1 cellular context compared by ENCODE assay signal in the genomic region with DNA sequence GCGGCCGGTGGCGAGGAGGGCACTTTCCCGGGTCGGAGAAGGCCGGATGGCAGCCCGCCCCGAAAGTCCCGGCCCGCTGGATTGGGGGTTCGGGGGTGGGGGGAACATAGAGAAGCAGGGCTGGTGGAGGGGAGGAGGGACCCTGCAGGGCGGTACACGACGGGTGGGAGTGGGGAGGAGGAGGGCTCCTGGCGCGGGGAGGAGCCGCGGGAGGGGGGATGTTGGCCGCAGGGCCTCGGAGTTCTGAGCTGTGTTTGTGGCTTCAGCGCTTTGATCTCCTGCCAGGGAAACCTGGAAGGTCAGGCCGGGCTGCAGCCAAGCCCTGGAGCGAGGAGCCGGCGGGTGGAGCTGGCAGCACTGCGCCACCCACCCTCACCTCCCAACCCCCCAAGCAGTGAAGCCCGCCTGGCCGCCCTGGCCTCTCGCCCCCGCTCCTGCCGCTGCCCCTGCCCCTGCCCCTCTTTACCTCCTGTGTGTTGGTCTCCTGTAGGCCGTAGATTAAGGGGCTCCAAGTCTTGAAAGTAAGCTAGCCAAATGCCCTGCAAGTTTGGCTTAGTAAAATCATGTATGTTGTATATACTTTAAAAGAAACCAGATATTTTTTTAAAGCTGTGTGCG.
A peak's percentile ranks its signal among the peaks of the same experiment; 100 is the strongest.
TF ChIP-seq lines count a peak whose summit lies in the region.

No MANE protein-coding gene starts in this region.

TF ChIP-seq in SK-N-SH, 30 proteins besides CTCF, POLR2A, EP300 and RAD21 (continued from another document):
- TF ChIP-seq, protein P1, sequence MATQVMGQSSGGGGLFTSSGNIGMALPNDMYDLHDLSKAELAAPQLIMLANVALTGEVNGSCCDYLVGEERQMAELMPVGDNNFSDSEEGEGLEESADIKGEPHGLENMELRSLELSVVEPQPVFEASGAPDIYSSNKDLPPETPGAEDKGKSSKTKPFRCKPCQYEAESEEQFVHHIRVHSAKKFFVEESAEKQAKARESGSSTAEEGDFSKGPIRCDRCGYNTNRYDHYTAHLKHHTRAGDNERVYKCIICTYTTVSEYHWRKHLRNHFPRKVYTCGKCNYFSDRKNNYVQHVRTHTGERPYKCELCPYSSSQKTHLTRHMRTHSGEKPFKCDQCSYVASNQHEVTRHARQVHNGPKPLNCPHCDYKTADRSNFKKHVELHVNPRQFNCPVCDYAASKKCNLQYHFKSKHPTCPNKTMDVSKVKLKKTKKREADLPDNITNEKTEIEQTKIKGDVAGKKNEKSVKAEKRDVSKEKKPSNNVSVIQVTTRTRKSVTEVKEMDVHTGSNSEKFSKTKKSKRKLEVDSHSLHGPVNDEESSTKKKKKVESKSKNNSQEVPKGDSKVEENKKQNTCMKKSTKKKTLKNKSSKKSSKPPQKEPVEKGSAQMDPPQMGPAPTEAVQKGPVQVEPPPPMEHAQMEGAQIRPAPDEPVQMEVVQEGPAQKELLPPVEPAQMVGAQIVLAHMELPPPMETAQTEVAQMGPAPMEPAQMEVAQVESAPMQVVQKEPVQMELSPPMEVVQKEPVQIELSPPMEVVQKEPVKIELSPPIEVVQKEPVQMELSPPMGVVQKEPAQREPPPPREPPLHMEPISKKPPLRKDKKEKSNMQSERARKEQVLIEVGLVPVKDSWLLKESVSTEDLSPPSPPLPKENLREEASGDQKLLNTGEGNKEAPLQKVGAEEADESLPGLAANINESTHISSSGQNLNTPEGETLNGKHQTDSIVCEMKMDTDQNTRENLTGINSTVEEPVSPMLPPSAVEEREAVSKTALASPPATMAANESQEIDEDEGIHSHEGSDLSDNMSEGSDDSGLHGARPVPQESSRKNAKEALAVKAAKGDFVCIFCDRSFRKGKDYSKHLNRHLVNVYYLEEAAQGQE (IDR thresholded peaks at IDR 0.05; ENCODE audit: low read depth, low read length), result no peak
- TF ChIP-seq, protein P2, sequence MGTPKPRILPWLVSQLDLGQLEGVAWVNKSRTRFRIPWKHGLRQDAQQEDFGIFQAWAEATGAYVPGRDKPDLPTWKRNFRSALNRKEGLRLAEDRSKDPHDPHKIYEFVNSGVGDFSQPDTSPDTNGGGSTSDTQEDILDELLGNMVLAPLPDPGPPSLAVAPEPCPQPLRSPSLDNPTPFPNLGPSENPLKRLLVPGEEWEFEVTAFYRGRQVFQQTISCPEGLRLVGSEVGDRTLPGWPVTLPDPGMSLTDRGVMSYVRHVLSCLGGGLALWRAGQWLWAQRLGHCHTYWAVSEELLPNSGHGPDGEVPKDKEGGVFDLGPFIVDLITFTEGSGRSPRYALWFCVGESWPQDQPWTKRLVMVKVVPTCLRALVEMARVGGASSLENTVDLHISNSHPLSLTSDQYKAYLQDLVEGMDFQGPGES (IDR thresholded peaks at IDR 0.05; ENCODE audit: low read depth, low read length), result no peak
- 0 out of 2 replicates have a peak, but pooled peaks have one; percentile 15 for TF ChIP-seq FOXM1 (IDR thresholded peaks at IDR 0.05; ENCODE audit: low read depth)
- TF ChIP-seq YY1 (IDR thresholded peaks at IDR 0.05; ENCODE audit: low read depth), result no peak
- TF ChIP-seq RCOR1 (IDR thresholded peaks at IDR 0.05; ENCODE audit: low read length), result 0 out of 2 replicates have a peak, but pooled peaks have one; percentile 34
- TF ChIP-seq JUND (IDR thresholded peaks at IDR 0.05), result peak; percentile 64; the same call in 1 of the 2 replicates
- peak; percentile 32; the same call in 1 of the 2 replicates for TF ChIP-seq FOSL2 (IDR thresholded peaks at IDR 0.05; ENCODE audit: borderline replicate concordance, low read depth)
- no peak for TF ChIP-seq RFX5 (IDR thresholded peaks at IDR 0.05; ENCODE audit: low read length)
- TF ChIP-seq, protein P3, sequence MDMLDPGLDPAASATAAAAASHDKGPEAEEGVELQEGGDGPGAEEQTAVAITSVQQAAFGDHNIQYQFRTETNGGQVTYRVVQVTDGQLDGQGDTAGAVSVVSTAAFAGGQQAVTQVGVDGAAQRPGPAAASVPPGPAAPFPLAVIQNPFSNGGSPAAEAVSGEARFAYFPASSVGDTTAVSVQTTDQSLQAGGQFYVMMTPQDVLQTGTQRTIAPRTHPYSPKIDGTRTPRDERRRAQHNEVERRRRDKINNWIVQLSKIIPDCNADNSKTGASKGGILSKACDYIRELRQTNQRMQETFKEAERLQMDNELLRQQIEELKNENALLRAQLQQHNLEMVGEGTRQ (IDR thresholded peaks at IDR 0.05; ENCODE audit: borderline replicate concordance, low read depth, low read length), result no peak
- TF ChIP-seq, protein P4, sequence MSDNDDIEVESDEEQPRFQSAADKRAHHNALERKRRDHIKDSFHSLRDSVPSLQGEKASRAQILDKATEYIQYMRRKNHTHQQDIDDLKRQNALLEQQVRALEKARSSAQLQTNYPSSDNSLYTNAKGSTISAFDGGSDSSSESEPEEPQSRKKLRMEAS (IDR thresholded peaks at IDR 0.05; ENCODE audit: low read depth), result no peak
- no peak; the same call in 1 of the 2 replicates for TF ChIP-seq SIN3A (IDR thresholded peaks at IDR 0.05; ENCODE audit: borderline replicate concordance, low read depth, low read length)
- TF ChIP-seq MXI1 (IDR thresholded peaks at IDR 0.05; ENCODE audit: low read depth, low read length), result 0 out of 2 replicates have a peak, but pooled peaks have one; percentile 16
- no peak for TF ChIP-seq SMC3 (IDR thresholded peaks at IDR 0.05; ENCODE audit: low read depth, low read length)
- TF ChIP-seq POLR2AphosphoS5 (IDR thresholded peaks at IDR 0.05; ENCODE audit: low read depth, low read length), result no peak
- TF ChIP-seq, protein P5, sequence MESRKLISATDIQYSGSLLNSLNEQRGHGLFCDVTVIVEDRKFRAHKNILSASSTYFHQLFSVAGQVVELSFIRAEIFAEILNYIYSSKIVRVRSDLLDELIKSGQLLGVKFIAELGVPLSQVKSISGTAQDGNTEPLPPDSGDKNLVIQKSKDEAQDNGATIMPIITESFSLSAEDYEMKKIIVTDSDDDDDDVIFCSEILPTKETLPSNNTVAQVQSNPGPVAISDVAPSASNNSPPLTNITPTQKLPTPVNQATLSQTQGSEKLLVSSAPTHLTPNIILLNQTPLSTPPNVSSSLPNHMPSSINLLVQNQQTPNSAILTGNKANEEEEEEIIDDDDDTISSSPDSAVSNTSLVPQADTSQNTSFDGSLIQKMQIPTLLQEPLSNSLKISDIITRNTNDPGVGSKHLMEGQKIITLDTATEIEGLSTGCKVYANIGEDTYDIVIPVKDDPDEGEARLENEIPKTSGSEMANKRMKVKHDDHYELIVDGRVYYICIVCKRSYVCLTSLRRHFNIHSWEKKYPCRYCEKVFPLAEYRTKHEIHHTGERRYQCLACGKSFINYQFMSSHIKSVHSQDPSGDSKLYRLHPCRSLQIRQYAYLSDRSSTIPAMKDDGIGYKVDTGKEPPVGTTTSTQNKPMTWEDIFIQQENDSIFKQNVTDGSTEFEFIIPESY (IDR thresholded peaks at IDR 0.05; ENCODE audit: borderline replicate concordance, low read depth), result 0 out of 2 replicates have a peak, but pooled peaks have one; percentile 27
- TF ChIP-seq ELF1 (IDR thresholded peaks at IDR 0.05), result 0 out of 2 replicates have a peak, but pooled peaks have one; percentile 17
- TF ChIP-seq FOXJ3 (CRISPR knock-in tag; IDR thresholded peaks at IDR 0.05), result 0 out of 2 replicates have a peak, but pooled peaks have one; percentile 32
- no peak; the same call in 1 of the 2 replicates for TF ChIP-seq GABPA (IDR thresholded peaks at IDR 0.05; ENCODE audit: low read depth)
- TF ChIP-seq TCF12 (IDR thresholded peaks at IDR 0.05), result peak; percentile 66
- TF ChIP-seq EZH2phosphoT487 (IDR thresholded peaks at IDR 0.05; ENCODE audit: borderline replicate concordance, low read depth), result no peak
- TF ChIP-seq TEAD4 (IDR thresholded peaks at IDR 0.05; ENCODE audit: borderline replicate concordance, insufficient read depth), result no peak
- TF ChIP-seq NFIC (IDR thresholded peaks at IDR 0.05; ENCODE audit: borderline replicate concordance), result peak; percentile 98
- TF ChIP-seq, protein P6, sequence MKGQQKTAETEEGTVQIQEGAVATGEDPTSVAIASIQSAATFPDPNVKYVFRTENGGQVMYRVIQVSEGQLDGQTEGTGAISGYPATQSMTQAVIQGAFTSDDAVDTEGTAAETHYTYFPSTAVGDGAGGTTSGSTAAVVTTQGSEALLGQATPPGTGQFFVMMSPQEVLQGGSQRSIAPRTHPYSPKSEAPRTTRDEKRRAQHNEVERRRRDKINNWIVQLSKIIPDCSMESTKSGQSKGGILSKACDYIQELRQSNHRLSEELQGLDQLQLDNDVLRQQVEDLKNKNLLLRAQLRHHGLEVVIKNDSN (IDR thresholded peaks at IDR 0.05; ENCODE audit: borderline replicate concordance, low read depth), result no peak
- 0 out of 2 replicates have a peak, but pooled peaks have one; percentile 19 for TF ChIP-seq MEF2A (IDR thresholded peaks at IDR 0.05; ENCODE audit: borderline replicate concordance, low read depth)
- peak; percentile 70; the same call in 1 of the 2 replicates for TF ChIP-seq RXRA (IDR thresholded peaks at IDR 0.05; ENCODE audit: borderline replicate concordance, low read depth)
- TF ChIP-seq GATA2 (CRISPR knock-in tag; IDR thresholded peaks at IDR 0.05), result no peak
- TF ChIP-seq, protein P7, sequence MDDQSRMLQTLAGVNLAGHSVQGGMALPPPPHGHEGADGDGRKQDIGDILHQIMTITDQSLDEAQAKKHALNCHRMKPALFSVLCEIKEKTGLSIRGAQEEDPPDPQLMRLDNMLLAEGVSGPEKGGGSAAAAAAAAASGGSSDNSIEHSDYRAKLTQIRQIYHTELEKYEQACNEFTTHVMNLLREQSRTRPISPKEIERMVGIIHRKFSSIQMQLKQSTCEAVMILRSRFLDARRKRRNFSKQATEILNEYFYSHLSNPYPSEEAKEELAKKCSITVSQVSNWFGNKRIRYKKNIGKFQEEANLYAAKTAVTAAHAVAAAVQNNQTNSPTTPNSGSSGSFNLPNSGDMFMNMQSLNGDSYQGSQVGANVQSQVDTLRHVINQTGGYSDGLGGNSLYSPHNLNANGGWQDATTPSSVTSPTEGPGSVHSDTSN (IDR thresholded peaks at IDR 0.05), result peak; percentile 58; the same call in 1 of the 2 replicates
- TF ChIP-seq TAF1 (IDR thresholded peaks at IDR 0.05; ENCODE audit: borderline replicate concordance, low read depth, low read length), result peak; percentile 39; the same call in 1 of the 2 replicates
